In the genomic region with DNA sequence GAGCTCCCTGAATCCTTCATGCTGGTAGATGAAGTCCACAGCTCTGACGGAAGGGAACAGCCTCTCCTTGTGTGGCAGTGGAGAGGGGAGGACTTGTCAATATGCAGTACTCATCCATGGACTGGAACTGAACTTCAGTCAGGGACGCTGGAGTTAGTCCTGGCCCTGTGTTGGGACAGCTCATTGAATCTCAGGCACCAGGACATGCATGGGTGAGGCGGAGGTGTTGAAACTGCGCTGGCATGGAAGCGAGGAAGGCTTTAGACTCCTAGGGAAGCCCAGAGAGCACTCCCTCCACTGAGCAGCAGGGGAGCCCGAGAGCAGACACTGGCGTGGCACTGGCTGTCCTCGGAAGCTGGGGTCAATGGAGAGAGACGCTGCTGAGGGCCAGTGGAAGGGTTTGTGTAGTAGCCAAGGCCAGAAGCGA, we compare ENCODE assay signal across 11 cellular contexts.
DNase-seq lines count a peak whose midpoint lies in the region; ATAC-seq and TF ChIP-seq lines count a peak whose summit lies in the region.
"Had no signal": no experiment of that assay in that cellular context is flagged by ENCODE, and none has a peak within 500 bp of the region (broad histone marks: within the 10 kb centered on the region; RNA-seq: fewer than 3 reads in every experiment).

No MANE protein-coding gene starts in this region.

- peaks cover 4% of the 10 kb centered on the region for H3K27me3 Mint-ChIP-seq in CD4-positive, alpha-beta T cell

- H3K4me1 Mint-ChIP-seq in CD4-positive, alpha-beta T cell (ENCODE audit: low read depth): no peaks in the 10 kb centered on the region

- no peaks in the 10 kb centered on the region for H3K9me3 Mint-ChIP-seq in CD4-positive, alpha-beta T cell

- DNase-seq in CD4-positive, alpha-beta T cell: no peak
- DNase-seq in HT-29 (ENCODE audit: low spot score): peak; percentile 36
- DNase-seq in choroid plexus epithelial cell (ENCODE audit: low read depth): no peak
- DNase-seq in mesenteric fat pad (ENCODE audit: low spot score): peak; percentile 65
- DNase-seq in GF-D8 (lab: John Stamatoyannopoulos, UW): no peak
- DNase-seq in pons (ENCODE audit: low spot score): no peak
- DNase-seq in MM.1S: no peak
- DNase-seq: aorta, T-cell had no signal

- H3K79me2 ChIP-seq in MM.1S (ENCODE audit: low read length): no peaks in the 10 kb centered on the region

- CTCF ChIA-PET in CD4-positive, alpha-beta T cell (lab: Charles Lee): no interaction called here

- no peak overlapping the region for H2AFZ ChIP-seq in MM.1S (ENCODE audit: low read length)

- H3K36me3 ChIP-seq in MM.1S (replicated peaks; ENCODE audit: insufficient read depth, low read length): no peaks in the 10 kb centered on the region

- H3K4me3 Mint-ChIP-seq in CD4-positive, alpha-beta T cell: no peak overlapping the region
- H3K4me3 Mint-ChIP-seq: T-cell had no signal

- H3K9me3 ChIP-seq in CD4-positive, alpha-beta T cell (ENCODE audit: control insufficient read depth, low read length): no peaks in the 10 kb centered on the region
- no peaks in the 10 kb centered on the region; the same call in 1 of the 2 replicates for H3K9me3 ChIP-seq in MM.1S (replicated peaks; ENCODE audit: insufficient read depth, low read length)

- peaks cover 28% of the 10 kb centered on the region for H3K4me1 ChIP-seq in MM.1S (ENCODE audit: low read length)

- H3K4me3 ChIP-seq in choroid plexus epithelial cell (ENCODE audit: low read depth, low read length) (no peak overlapping the region), MM.1S (ENCODE audit: low read length) (no peak overlapping the region)
- H3K4me3 ChIP-seq: lung had no signal

- H3K4me2 ChIP-seq in MM.1S (ENCODE audit: low read depth, low read length): no peak overlapping the region

- no peak overlapping the region for H3K27ac Mint-ChIP-seq in CD4-positive, alpha-beta T cell
- H3K27ac Mint-ChIP-seq: T-cell had no signal

- intact Hi-C loops in CD4-positive, alpha-beta T cell (cut with DNase I, micrococcal nuclease): no loop called here

- H4K20me1 ChIP-seq in MM.1S (ENCODE audit: insufficient read depth, low read length): no peaks in the 10 kb centered on the region

- no peak overlapping the region for H3K9ac ChIP-seq in MM.1S (ENCODE audit: low read length)

- ATAC-seq in CD4-positive, alpha-beta T cell (ENCODE audit: poor library complexity): no peak
- no peak for ATAC-seq in HG03095 (IDR thresholded peaks at IDR 0.05; ENCODE audit: unreplicated experiment)
- ATAC-seq: T-cell had no signal

- no peak overlapping the region for H3K27ac ChIP-seq in CD4-positive, alpha-beta T cell (ENCODE audit: low read depth, low read length)
- no peak overlapping the region for H3K27ac ChIP-seq in MM.1S (ENCODE audit: low read length)

- POLR2A ChIA-PET in CD4-positive, alpha-beta T cell (lab: Charles Lee): no interaction called here

- H3K9me2 ChIP-seq in MM.1S (replicated peaks; ENCODE audit: insufficient read depth, low read length): no peaks in the 10 kb centered on the region

- peak; percentile 8 for TF ChIP-seq CTCF in CD4-positive, alpha-beta T cell (IDR thresholded peaks at IDR 0.05)
- TF ChIP-seq CTCF in choroid plexus epithelial cell (conservative IDR thresholded peaks at IDR 0.05; ENCODE audit: low read depth, low read length) (peak; percentile 58), MM.1S (IDR thresholded peaks at IDR 0.05; ENCODE audit: low read length) (no peak)

- H3K36me3 Mint-ChIP-seq in CD4-positive, alpha-beta T cell (ENCODE audit: low read depth): no peaks in the 10 kb centered on the region
- H3K36me3 Mint-ChIP-seq: T-cell had no signal

- H3F3A ChIP-seq in MM.1S (ENCODE audit: insufficient read depth, low read length): peaks cover 27% of the 10 kb centered on the region

- H3K27me3 ChIP-seq in CD4-positive, alpha-beta T cell (ENCODE audit: control insufficient read depth, insufficient read depth, low read length): no peaks in the 10 kb centered on the region
- no peaks in the 10 kb centered on the region for H3K27me3 ChIP-seq in MM.1S (replicated peaks; ENCODE audit: insufficient read depth, low read length)

Comparison
In these comparisons a context has a peak if more than half of its experiments do, and no peak if none do; other contexts are left out.
1. DNase-seq: peak in HT-29 (single experiment) and mesenteric fat pad (single experiment); none in CD4-positive, alpha-beta T cell (0 of 10), choroid plexus epithelial cell (single experiment), GF-D8 (single experiment), pons (single experiment) and MM.1S (single experiment).